In the genomic region with DNA sequence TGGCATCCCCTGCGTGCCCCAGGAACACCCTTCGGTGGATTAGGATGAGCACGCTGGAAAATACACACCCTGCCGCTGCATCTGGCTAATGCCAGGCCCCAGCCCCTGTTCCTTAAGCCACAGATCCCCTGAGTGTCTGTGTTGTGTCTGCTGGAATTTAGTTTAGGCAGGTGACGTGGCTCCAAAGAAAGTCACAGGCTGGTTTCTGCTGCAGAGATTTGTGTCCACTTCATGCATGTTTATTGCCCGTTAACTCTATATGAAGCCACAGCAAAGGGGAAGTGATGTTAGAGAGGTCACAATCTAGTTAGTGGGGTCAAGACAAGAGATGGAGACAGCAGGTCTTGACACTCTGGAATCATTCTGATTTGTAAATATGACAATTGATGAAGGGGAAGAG, we compare ENCODE assay signal across 14 cellular contexts.
DNase-seq lines count a peak whose midpoint lies in the region; ATAC-seq lines count a peak whose summit lies in the region.
"Had no signal": no experiment of that assay in that cellular context is flagged by ENCODE, and none has a peak within 500 bp of the region (broad histone marks: within the 10 kb centered on the region; RNA-seq: fewer than 3 reads in every experiment).

No MANE protein-coding gene starts in this region.

- peak overlapping the region; percentile 98 for H3K27ac Mint-ChIP-seq in T-helper 1 cell treated with Interleukin-12 subunit alpha and Interleukin-12 subunit beta and Interleukin-4 antibody, amounts not matched to agents 30 μg/mL and 1 μg/mL, for 36 hours
- H3K27ac Mint-ChIP-seq in activated CD8-positive, alpha-beta T cell treated with anti-CD3 and anti-CD28 coated beads, Interleukin-2, amount 10 ng/mL, durations not matched to agents 7 days and 5 days = peak overlapping the region; percentile 87
- H3K27ac Mint-ChIP-seq in naive thymus-derived CD8-positive, alpha-beta T cell = peak overlapping the region in 9 of 10 donors; percentile 73 to 95 (median 90)

- DNase-seq in T-helper 1 cell = no peak
- peak; percentile 71 for DNase-seq in MV-4-11 (lab: John Stamatoyannopoulos, UW)
- DNase-seq in activated CD8-positive, alpha-beta T cell treated with anti-CD3 and anti-CD28 coated beads, Interleukin-2, amount 10 ng/mL, durations not matched to agents 7 days and 5 days = no peak
- DNase-seq in naive thymus-derived CD8-positive, alpha-beta T cell = no peak
- no peak for DNase-seq in NCI-H2227 treated with DMSO at 0.1 percent for 48 hours (lab: John Stamatoyannopoulos, UW)
- no peak for DNase-seq in NCI-H748 (lab: John Stamatoyannopoulos, UW; ENCODE audit: unreplicated experiment)
- DNase-seq: activated CD4-positive, CD25-positive, alpha-beta regulatory T cell treated with anti-CD3 and anti-CD28 coated beads, Interleukin-2, amount 50 U/mL, for 72 hours; kidney; MG63; NCI-H446; transverse colon had no signal

- H3K9me3 Mint-ChIP-seq in T-helper 1 cell treated with Interleukin-12 subunit alpha and Interleukin-12 subunit beta and Interleukin-4 antibody, amounts not matched to agents 30 μg/mL and 1 μg/mL, for 36 hours = no peaks in the 10 kb centered on the region
- no peaks in the 10 kb centered on the region for H3K9me3 Mint-ChIP-seq in activated CD8-positive, alpha-beta T cell treated with anti-CD3 and anti-CD28 coated beads, Interleukin-2, amount 10 ng/mL, durations not matched to agents 7 days and 5 days (ENCODE audit: insufficient read depth)
- H3K9me3 Mint-ChIP-seq in naive thymus-derived CD8-positive, alpha-beta T cell = no peaks in the 10 kb centered on the region

- CTCF ChIA-PET in activated CD8-positive, alpha-beta T cell treated with anti-CD3 and anti-CD28 coated beads, Interleukin-2, amount 10 ng/mL, durations not matched to agents 7 days and 5 days (lab: Charles Lee) = interaction anchor here (1.1 to 3.2 kb wide), 4 partner anchors 30 to 233 kb away, joined by 3 to 17 read pairs (median 4); no protein-coding TSS in a partner anchor

- H3K27me3 Mint-ChIP-seq in T-helper 1 cell treated with Interleukin-12 subunit alpha and Interleukin-12 subunit beta and Interleukin-4 antibody, amounts not matched to agents 30 μg/mL and 1 μg/mL, for 36 hours (ENCODE audit: low read depth) = no peaks in the 10 kb centered on the region
- H3K27me3 Mint-ChIP-seq in activated CD8-positive, alpha-beta T cell treated with anti-CD3 and anti-CD28 coated beads, Interleukin-2, amount 10 ng/mL, durations not matched to agents 7 days and 5 days (ENCODE audit: low read depth) = no peaks in the 10 kb centered on the region
- no peaks in the 10 kb centered on the region for H3K27me3 Mint-ChIP-seq in naive thymus-derived CD8-positive, alpha-beta T cell

- no peak for ATAC-seq in activated CD8-positive, alpha-beta T cell treated with anti-CD3 and anti-CD28 coated beads, Interleukin-2, amount 10 ng/mL, durations not matched to agents 7 days and 5 days
- no peak for ATAC-seq in naive thymus-derived CD8-positive, alpha-beta T cell
- ATAC-seq in GM18502 (IDR thresholded peaks at IDR 0.05; ENCODE audit: poor library complexity, unreplicated experiment) = no peak
- ATAC-seq: Right ventricle myocardium inferior had no signal

- H3K36me3 Mint-ChIP-seq in T-helper 1 cell treated with Interleukin-12 subunit alpha and Interleukin-12 subunit beta and Interleukin-4 antibody, amounts not matched to agents 30 μg/mL and 1 μg/mL, for 36 hours (ENCODE audit: low read depth) = peaks cover 11% of the 10 kb centered on the region
- H3K36me3 Mint-ChIP-seq in activated CD8-positive, alpha-beta T cell treated with anti-CD3 and anti-CD28 coated beads, Interleukin-2, amount 10 ng/mL, durations not matched to agents 7 days and 5 days (ENCODE audit: low read depth) = peaks cover 6% of the 10 kb centered on the region
- H3K36me3 Mint-ChIP-seq in naive thymus-derived CD8-positive, alpha-beta T cell = no peaks in the 10 kb centered on the region

- POLR2A ChIA-PET in activated CD8-positive, alpha-beta T cell treated with anti-CD3 and anti-CD28 coated beads, Interleukin-2, amount 10 ng/mL, durations not matched to agents 7 days and 5 days (lab: Charles Lee) = interaction anchor here (1.1 to 2.5 kb wide), 2 partner anchors 117 to 120 kb away, joined by 7 to 19 read pairs; a partner anchor contains a TSS
- POLR2A ChIA-PET in naive thymus-derived CD8-positive, alpha-beta T cell (lab: Charles Lee) = interaction anchor here (8.6 kb wide), 1 partner anchor 119 kb away, joined by 217 read pairs; a partner anchor contains a TSS

- H3K4me3 Mint-ChIP-seq in T-helper 1 cell treated with Interleukin-12 subunit alpha and Interleukin-12 subunit beta and Interleukin-4 antibody, amounts not matched to agents 30 μg/mL and 1 μg/mL, for 36 hours = no peak overlapping the region
- no peak overlapping the region for H3K4me3 Mint-ChIP-seq in activated CD8-positive, alpha-beta T cell treated with anti-CD3 and anti-CD28 coated beads, Interleukin-2, amount 10 ng/mL, durations not matched to agents 7 days and 5 days
- H3K4me3 Mint-ChIP-seq in naive thymus-derived CD8-positive, alpha-beta T cell = peak overlapping the region in 5 of 10 donors; percentile 1 to 22 (median 9)

- H3K4me1 Mint-ChIP-seq in T-helper 1 cell treated with Interleukin-12 subunit alpha and Interleukin-12 subunit beta and Interleukin-4 antibody, amounts not matched to agents 30 μg/mL and 1 μg/mL, for 36 hours (ENCODE audit: low read depth) = peaks cover 77% of the 10 kb centered on the region
- peaks cover 82% of the 10 kb centered on the region for H3K4me1 Mint-ChIP-seq in activated CD8-positive, alpha-beta T cell treated with anti-CD3 and anti-CD28 coated beads, Interleukin-2, amount 10 ng/mL, durations not matched to agents 7 days and 5 days (ENCODE audit: low read depth)
- peaks cover 36 to 72% (median 63%) of the 10 kb centered on the region in 4 donors for H3K4me1 Mint-ChIP-seq in naive thymus-derived CD8-positive, alpha-beta T cell
